9 cellular contexts compared by ENCODE assay signal in genomic region chr15:79091204-79091867, GRCh38. TPM values are rescaled to one million over a fixed set of nuclear protein-coding genes. Genes with fewer than 3 reads are reported as not detected.
DNase-seq lines count a peak whose midpoint lies in the region; ATAC-seq and TF ChIP-seq lines count a peak whose summit lies in the region.
"Had no signal": no experiment of that assay in that cellular context is flagged by ENCODE, and none has a peak within 500 bp of the region (broad histone marks: within the 10 kb centered on the region; RNA-seq: fewer than 3 reads in every experiment).

No MANE protein-coding gene starts in this region.

- TF ChIP-seq POLR2A in adrenal gland (IDR thresholded peaks at IDR 0.05) = no peak

- no peaks in the 10 kb centered on the region for H3K9me3 ChIP-seq in PC-3 (ENCODE audit: low read length)
- no peaks in the 10 kb centered on the region for H3K9me3 ChIP-seq in adrenal gland (replicated peaks in 1 of 3)

- H4K20me1 ChIP-seq in PC-3 (ENCODE audit: low read length) = no peaks in the 10 kb centered on the region

- CTCF ChIA-PET in PC-3 (lab: Charles Lee) = no interaction called here

- no peaks in the 10 kb centered on the region for H3K9me2 ChIP-seq in PC-3 (replicated peaks; ENCODE audit: low read length)

- H3K4me2 ChIP-seq in PC-3 (ENCODE audit: low read length) = peak overlapping the region; percentile 41; the same call in 1 of the 2 replicates

- H3K27me3 ChIP-seq in PC-3 (ENCODE audit: low read length) (peaks cover 57% of the 10 kb centered on the region), adrenal gland (peaks cover 51% of the 10 kb centered on the region)

- H3K9ac ChIP-seq in PC-3 (ENCODE audit: low read length) = no peak overlapping the region

- ATAC-seq in PC-3 (peak; percentile 56), HG02970 (IDR thresholded peaks at IDR 0.05; ENCODE audit: low FRiP score, unreplicated experiment) (no peak), GM18519 (IDR thresholded peaks at IDR 0.05; ENCODE audit: low FRiP score, unreplicated experiment) (no peak)

- no peak overlapping the region for H3K27ac ChIP-seq in PC-3 (ENCODE audit: low read length)
- no peak overlapping the region for H3K27ac ChIP-seq in adrenal gland

- POLR2A ChIA-PET in PC-3 (lab: Charles Lee; ENCODE audit: unreplicated experiment) = no interaction called here

- no TSS peak for BruUV-seq in PC-3 (replicated peaks; lab: Mats Ljungman, UMichigan)

- intact Hi-C loops in PC-3 (cut with micrococcal nuclease) = no loop called here
- intact Hi-C loops in adrenal gland (cut with DNase I) = no loop called here

- no peaks in the 10 kb centered on the region for H3K4me1 ChIP-seq in PC-3 (ENCODE audit: insufficient read depth, low read length)
- H3K4me1 ChIP-seq in adrenal gland (replicated peaks in 1 of 2) = no peaks in the 10 kb centered on the region

- no peaks in the 10 kb centered on the region for H3F3A ChIP-seq in PC-3 (ENCODE audit: low read length, unreplicated experiment)

- H3K36me3 ChIP-seq in PC-3 (ENCODE audit: low read depth, low read length) = no peaks in the 10 kb centered on the region
- H3K36me3 ChIP-seq in adrenal gland (replicated peaks in 1 of 2) = no peaks in the 10 kb centered on the region

- WGBS in adrenal gland, 4 donors = 1 to 3% (median 2%) methylated on average over 21 to 53 of the region's 53 CpGs

- H3K79me2 ChIP-seq in PC-3 (ENCODE audit: low read length) = no peaks in the 10 kb centered on the region

- H3K4me3 ChIP-seq in PC-3 (ENCODE audit: low read length) (no peak overlapping the region), adrenal gland (no peak overlapping the region)

- TF ChIP-seq CTCF in PC-3 (conservative IDR thresholded peaks at IDR 0.05; ENCODE audit: low read depth, low read length) (no peak), adrenal gland (IDR thresholded peaks at IDR 0.05) (no peak)

- no peak overlapping the region for H2AFZ ChIP-seq in PC-3 (ENCODE audit: low read length)

- peak in 2 of 3 experiments; percentile 63 to 72 for DNase-seq in NCI-H1417 (lab: John Stamatoyannopoulos, UW)
- no peak for DNase-seq in NCI-H1417 treated with DMSO at 0.1 percent for 48 hours (lab: John Stamatoyannopoulos, UW)
- no peak for DNase-seq in PC-3
- peak; percentile 54 for DNase-seq in germinal center (ENCODE audit: low spot score)
- DNase-seq in stimulated activated CD4-positive, alpha-beta T cell treated with anti-CD3 and anti-CD28 coated beads, Interleukin-4, amount 100 ng/mL, for 1 hour = peak; percentile 4
- DNase-seq in adrenal gland = no peak

RNA-seq across cellular contexts. Expression of gene RASGRF1, which starts 0.8 kb away (rescaled TPM):
- total RNA-seq in PC-3 (2014; rRNA removed) (not detected in 2 replicates), adrenal gland (1 to 10 TPM in 1 of 8 donors, under 1 TPM in 7; 0.11 to 6.0 (median 0.40) TPM)
- under 1 TPM; 0.18 to 0.80 (median 0.40) TPM for polyA plus RNA-seq in adrenal gland
- total RNA-seq: fibroblast of lung had no signal

Comparison
In these comparisons a context has a peak if more than half of its experiments do, and no peak if none do; other contexts are left out.
1. DNase-seq: peak in NCI-H1417 (2 of 3), germinal center (single experiment) and stimulated activated CD4-positive, alpha-beta T cell treated with anti-CD3 and anti-CD28 coated beads, Interleukin-4, amount 100 ng/mL, for 1 hour (single experiment); none in NCI-H1417 treated with DMSO at 0.1 percent for 48 hours (single experiment), PC-3 (single experiment) and adrenal gland (0 of 7).